1 cellular context compared by ENCODE assay signal in the genomic region with DNA sequence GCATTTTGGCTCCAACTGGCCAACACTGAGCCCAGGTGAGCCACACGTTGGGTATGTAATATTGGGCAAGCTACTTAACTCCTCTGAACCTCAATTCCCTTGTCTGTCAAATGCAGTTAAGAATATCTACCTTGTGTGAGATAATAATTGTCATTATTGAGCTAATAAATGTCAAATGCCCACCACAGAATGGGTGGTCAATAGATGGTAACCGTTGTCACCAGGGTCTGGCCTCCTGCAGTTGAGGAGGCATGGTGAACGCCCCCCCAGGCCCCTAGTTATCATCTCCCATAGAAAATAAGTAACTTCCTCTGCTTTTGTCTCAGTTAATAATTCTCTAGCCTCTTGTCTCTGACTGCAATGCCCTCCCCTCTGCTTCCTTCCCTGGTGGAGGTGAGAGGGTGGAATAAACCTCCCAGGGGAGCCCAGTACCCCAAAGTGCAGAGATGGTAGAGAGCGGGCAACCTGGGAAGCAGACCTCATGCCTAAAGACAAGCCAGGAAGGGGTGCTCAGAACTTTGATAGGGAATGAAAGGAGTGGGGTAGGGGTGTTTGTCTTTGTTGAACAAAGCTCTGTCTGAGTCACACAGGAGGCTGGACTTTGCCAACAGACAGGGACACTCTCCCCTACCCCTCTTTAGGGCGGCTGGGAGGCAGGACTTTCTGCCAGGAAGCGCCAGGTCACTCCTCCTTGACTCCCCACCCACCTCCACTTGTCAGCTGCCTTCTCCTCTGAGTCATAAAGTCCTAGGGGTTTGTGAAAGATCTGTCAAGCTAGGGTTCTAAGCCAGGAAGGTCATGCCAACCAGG.
TF ChIP-seq lines count a peak whose summit lies in the region.

No MANE protein-coding gene starts in this region.

TF ChIP-seq in WTC11, 78 proteins besides CTCF, POLR2A, EP300 and RAD21 (continued from another document):
- TF ChIP-seq, protein P1, sequence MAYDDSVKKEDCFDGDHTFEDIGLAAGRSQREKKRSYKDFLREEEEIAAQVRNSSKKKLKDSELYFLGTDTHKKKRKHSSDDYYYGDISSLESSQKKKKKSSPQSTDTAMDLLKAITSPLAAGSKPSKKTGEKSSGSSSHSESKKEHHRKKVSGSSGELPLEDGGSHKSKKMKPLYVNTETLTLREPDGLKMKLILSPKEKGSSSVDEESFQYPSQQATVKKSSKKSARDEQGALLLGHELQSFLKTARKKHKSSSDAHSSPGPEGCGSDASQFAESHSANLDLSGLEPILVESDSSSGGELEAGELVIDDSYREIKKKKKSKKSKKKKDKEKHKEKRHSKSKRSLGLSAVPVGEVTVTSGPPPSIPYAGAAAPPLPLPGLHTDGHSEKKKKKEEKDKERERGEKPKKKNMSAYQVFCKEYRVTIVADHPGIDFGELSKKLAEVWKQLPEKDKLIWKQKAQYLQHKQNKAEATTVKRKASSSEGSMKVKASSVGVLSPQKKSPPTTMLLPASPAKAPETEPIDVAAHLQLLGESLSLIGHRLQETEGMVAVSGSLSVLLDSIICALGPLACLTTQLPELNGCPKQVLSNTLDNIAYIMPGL (CRISPR knock-in tag; IDR thresholded peaks at IDR 0.05): no peak
TF ChIP-seq in WTC11: peak in this region for 0.
